11 cellular contexts compared by ENCODE assay signal in genomic region chr3:119588112-119588511, GRCh38. TPM values are rescaled to one million over a fixed set of nuclear protein-coding genes. Genes with fewer than 3 reads are reported as not detected.
A peak's percentile ranks its signal among the peaks of the same experiment; 100 is the strongest.
DNase-seq lines count a peak whose midpoint lies in the region; ATAC-seq and TF ChIP-seq lines count a peak whose summit lies in the region.
"Had no signal": no experiment of that assay in that cellular context is flagged by ENCODE, and none has a peak within 500 bp of the region (broad histone marks: within the 10 kb centered on the region; RNA-seq: fewer than 3 reads in every experiment).

No MANE protein-coding gene starts in this region.

- peaks cover 9% of the 10 kb centered on the region for H3K9me3 Mint-ChIP-seq in progenitor cell of endocrine pancreas (ENCODE audit: low read depth)

- ATAC-seq in GM21447 (IDR thresholded peaks at IDR 0.05; ENCODE audit: unreplicated experiment) (peak; percentile 76), mucosa of descending colon (peak; percentile 88)

- H3K9me3 ChIP-seq in BLaER1 (peaks cover 15% of the 10 kb centered on the region), mucosa of descending colon (no peaks in the 10 kb centered on the region)

- H3K4me3 Mint-ChIP-seq in progenitor cell of endocrine pancreas (ENCODE audit: low read depth): no peak overlapping the region
- H3K4me3 Mint-ChIP-seq: activated naive CD4-positive, alpha-beta T cell treated with anti-CD3 and anti-CD28 coated beads, Interleukin-2, amount 10 ng/mL, durations not matched to agents 7 days and 5 days had no signal

- H3K27ac ChIP-seq in BLaER1: no peak overlapping the region
- H3K27ac ChIP-seq: epithelial cell of prostate had no signal

- H3K4me1 ChIP-seq in BLaER1 (peaks cover 16% of the 10 kb centered on the region), mucosa of descending colon (ENCODE audit: low read depth) (no peaks in the 10 kb centered on the region)

- H3K36me3 ChIP-seq in BLaER1: no peaks in the 10 kb centered on the region
- H3K36me3 ChIP-seq in mucosa of descending colon (ENCODE audit: low read depth): no peaks in the 10 kb centered on the region

- H3K4me1 Mint-ChIP-seq in progenitor cell of endocrine pancreas (ENCODE audit: low read depth): no peaks in the 10 kb centered on the region

- peaks cover 1% of the 10 kb centered on the region for H3K36me3 Mint-ChIP-seq in progenitor cell of endocrine pancreas (ENCODE audit: insufficient read depth)

- intact Hi-C loops in mucosa of descending colon (cut with DNase I, micrococcal nuclease): no loop called here

- H3K27me3 Mint-ChIP-seq in progenitor cell of endocrine pancreas: peaks cover 7% of the 10 kb centered on the region

- H4K20me1 ChIP-seq in BLaER1: no peaks in the 10 kb centered on the region

- H3K27me3 ChIP-seq in BLaER1: no peaks in the 10 kb centered on the region

- no peak overlapping the region for H3K9ac ChIP-seq in BLaER1

- no peak overlapping the region for H3K27ac Mint-ChIP-seq in progenitor cell of endocrine pancreas
- H3K27ac Mint-ChIP-seq: activated naive CD4-positive, alpha-beta T cell treated with anti-CD3 and anti-CD28 coated beads, Interleukin-2, amount 10 ng/mL, durations not matched to agents 7 days and 5 days had no signal

- TF ChIP-seq CTCF in mucosa of descending colon (IDR thresholded peaks at IDR 0.05) (no peak), progenitor cell of endocrine pancreas (IDR thresholded peaks at IDR 0.05; ENCODE audit: unreplicated experiment) (no peak)

- H3K4me2 ChIP-seq in BLaER1: peak overlapping the region; percentile 53

- DNase-seq in SKM-1 (lab: John Stamatoyannopoulos, UW; ENCODE audit: unreplicated experiment) (peak; percentile 26), mucosa of descending colon (peak; percentile 64 to 70 (median 65)), progenitor cell of endocrine pancreas (ENCODE audit: low spot score, unreplicated experiment) (no peak), NCI-H1105 treated with DMSO at 0.1 percent for 48 hours (lab: John Stamatoyannopoulos, UW) (no peak), NCI-H524 (lab: John Stamatoyannopoulos, UW) (no peak), DMS153 treated with DMSO at 0.1 percent for 48 hours (lab: John Stamatoyannopoulos, UW; ENCODE audit: unreplicated experiment) (no peak)
- DNase-seq: activated naive CD4-positive, alpha-beta T cell treated with anti-CD3 and anti-CD28 coated beads, Interleukin-2, amount 10 ng/mL, durations not matched to agents 7 days and 5 days; SW 1271 had no signal

- H3K4me3 ChIP-seq in BLaER1: no peak overlapping the region
- H3K4me3 ChIP-seq in mucosa of descending colon: no peak overlapping the region

RNA-seq across cellular contexts. Expression of gene ADPRH, which starts 8.8 kb away (rescaled TPM):
- total RNA-seq in mucosa of descending colon: 1 to 10 TPM in 2 of 3 donors, under 1 TPM in 1; 0.93 to 9.1 (median 2.7) TPM
- 3.4 and 3.7 TPM in 2 replicates for total RNA-seq in progenitor cell of endocrine pancreas

RNA-seq across cellular contexts. Expression of gene PLA1A, which starts 9.6 kb away (rescaled TPM):
- total RNA-seq in mucosa of descending colon (1 to 10 TPM in 2 of 3 donors, under 1 TPM in 1; 0.58 to 2.1 (median 1.5) TPM), progenitor cell of endocrine pancreas (0.18 TPM in 1 of 2 replicates, not detected in the other)

RNA-seq across cellular contexts. Expression of gene CD80, which starts 28.7 kb away (rescaled TPM):
- 1 to 10 TPM in 1 of 3 donors, under 1 TPM in 2; 0.41 to 1.0 (median 0.58) TPM for total RNA-seq in mucosa of descending colon
- 0.20 and 0.24 TPM in 2 replicates for total RNA-seq in progenitor cell of endocrine pancreas

Comparison
In these comparisons a context has a peak if more than half of its experiments do, and no peak if none do; other contexts are left out.
1. DNase-seq: peak in SKM-1 (single experiment) and mucosa of descending colon (3 of 3); none in progenitor cell of endocrine pancreas (single experiment), NCI-H1105 treated with DMSO at 0.1 percent for 48 hours (single experiment), NCI-H524 (0 of 2) and DMS153 treated with DMSO at 0.1 percent for 48 hours (single experiment).